ENCODE assay signal across 11 cellular contexts in genomic region chr11:89675383-89675782, GRCh38. TPM values are rescaled to one million over a fixed set of nuclear protein-coding genes. Genes with fewer than 3 reads are reported as not detected.
DNase-seq lines count a peak whose midpoint lies in the region; ATAC-seq and TF ChIP-seq lines count a peak whose summit lies in the region.
"Not testable (repeated sequence)": the region's sequence is repeated elsewhere in the genome, so short reads cannot be mapped to it uniquely, and the experiment has no call there.
"Had no signal": no experiment of that assay in that cellular context is flagged by ENCODE, and none has a peak within 500 bp of the region (broad histone marks: within the 10 kb centered on the region; RNA-seq: fewer than 3 reads in every experiment).

No MANE protein-coding gene starts in this region.

- not testable (repeated sequence) for ATAC-seq in HCT116, foreskin keratinocyte

- not testable (repeated sequence) for H3K4me1 Mint-ChIP-seq in MCF 10A (ENCODE audit: insufficient read depth, unreplicated experiment); type B pancreatic cell (ENCODE audit: unreplicated experiment)

- H3K9me3 Mint-ChIP-seq in MCF 10A (ENCODE audit: unreplicated experiment); type B pancreatic cell: not testable (repeated sequence)

- not testable (repeated sequence) for H2AFZ ChIP-seq in HCT116 (ENCODE audit: low read depth, low read length, poor library complexity, severe bottlenecking)

- TF ChIP-seq CTCF in BE2C (IDR thresholded peaks at IDR 0.05; ENCODE audit: low read depth, low read length) (peak; percentile 25; the same call in 1 of the 2 replicates), HCT116 (IDR thresholded peaks at IDR 0.05 in 2 of 3, conservative IDR thresholded peaks at IDR 0.05 in 1 of 3; ENCODE audit: borderline replicate concordance in 1 of 3, insufficient read depth in 1 of 3, low read depth in 2 of 3, low read length in 2 of 3) (peak; percentile 11 to 28 (median 18); a peak in 3 of 6 replicates), MCF 10A (IDR thresholded peaks at IDR 0.05; ENCODE audit: unreplicated experiment) (peak; percentile 39), foreskin keratinocyte (conservative IDR thresholded peaks at IDR 0.05) (peak; percentile 52), type B pancreatic cell (conservative IDR thresholded peaks at IDR 0.05) (peak; percentile 65)

- TF ChIP-seq POLR2A in HCT116 (IDR thresholded peaks at IDR 0.05; ENCODE audit: borderline replicate concordance, extremely low read depth, insufficient read depth, insufficient read length), result not testable (repeated sequence)

- not testable (repeated sequence) for H3K27me3 ChIP-seq in BE2C; HCT116 (ENCODE audit: insufficient read depth, low read length); foreskin keratinocyte

- CTCF ChIA-PET in HCT116 (lab: Charles Lee), result interaction anchor here (0.7 kb wide), 1 partner anchor 51 kb away, joined by 3 read pairs; no protein-coding TSS in a partner anchor
- CTCF ChIA-PET in MCF 10A (lab: Yijun Ruan, JAX), result interaction anchor here (0.5 kb wide), 1 partner anchor 439 kb away, joined by 3 read pairs; no protein-coding TSS in a partner anchor

- not testable (repeated sequence) for H3K4me3 Mint-ChIP-seq in MCF 10A (ENCODE audit: unreplicated experiment); type B pancreatic cell

- H4K20me1 ChIP-seq in HCT116 (ENCODE audit: insufficient read depth), result not testable (repeated sequence)

- RAD21 ChIA-PET in HCT116 (lab: Charles Lee; ENCODE audit: low non-redundant PET in 1 of 2, low total read pairs in 2 of 2, uncharacterized antibody in 2 of 2, unreplicated experiment in 2 of 2), result not testable (repeated sequence)

- H3K79me2 ChIP-seq in HCT116 (ENCODE audit: insufficient read depth, low read length), result not testable (repeated sequence)

- not testable (repeated sequence) for H3K36me3 Mint-ChIP-seq in MCF 10A (ENCODE audit: insufficient read depth, unreplicated experiment); type B pancreatic cell

- H3K4me2 ChIP-seq in HCT116 (ENCODE audit: low read length), result not testable (repeated sequence)

- H3K27me3 Mint-ChIP-seq in MCF 10A (ENCODE audit: insufficient read depth, unreplicated experiment), result peaks cover 75% of the 10 kb centered on the region
- H3K27me3 Mint-ChIP-seq in type B pancreatic cell, result not testable (repeated sequence)

- not testable (repeated sequence) for H3K4me1 ChIP-seq in BE2C; HCT116 (ENCODE audit: control insufficient read depth in 1 of 2, insufficient read depth in 2 of 2, low read length in 2 of 2); foreskin keratinocyte

- not testable (repeated sequence) for H3K9ac ChIP-seq in HCT116 (ENCODE audit: low read length)

- POLR2A ChIA-PET in HCT116 (lab: Charles Lee); MCF 10A (lab: Yijun Ruan, JAX): not testable (repeated sequence)

- not testable (repeated sequence) for H3K27ac ChIP-seq in HCT116 (ENCODE audit: low read depth, low read length); foreskin keratinocyte

- not testable (repeated sequence) for H3K4me3 ChIP-seq in BE2C (ENCODE audit: low read depth, low read length); HCT116 (replicated peaks in 1 of 2; ENCODE audit: low read depth in 1 of 2, low read length in 2 of 2)

- H3K27ac Mint-ChIP-seq in MCF 10A (ENCODE audit: low read depth, unreplicated experiment); type B pancreatic cell: not testable (repeated sequence)

- not testable (repeated sequence) for DNase-seq in BE2C; HCT116 (ENCODE audit: low read depth, low spot score); MCF 10A (ENCODE audit: unreplicated experiment); type B pancreatic cell (ENCODE audit: extremely low spot score, unreplicated experiment)
- DNase-seq in NCI-H146 (lab: John Stamatoyannopoulos, UW), result peak; percentile 4
- peak; percentile 62 for DNase-seq in SK-N-DZ (ENCODE audit: low spot score)
- DNase-seq in foreskin keratinocyte, result peak in 1 of 2 donors; percentile 0
- peak; percentile 39 for DNase-seq in midbrain (lab: John Stamatoyannopoulos, UW)

- not testable (repeated sequence) for BruUV-seq in HCT116 (replicated peaks; lab: Mats Ljungman, UMichigan); MCF 10A (replicated peaks; lab: Mats Ljungman, UMichigan)

- H3K36me3 ChIP-seq in BE2C; HCT116 (ENCODE audit: control insufficient read depth in 1 of 2, insufficient read depth in 2 of 2, low read length in 2 of 2): not testable (repeated sequence)

- intact Hi-C loops in HCT116 (cut with micrococcal nuclease), result loop anchor here (5.0 kb wide), 1 partner anchor 437 kb away; no protein-coding TSS in a partner anchor
- intact Hi-C loops in MCF 10A (cut with micrococcal nuclease), result loop anchor here (5.0 kb wide), 1 partner anchor 437 kb away; no protein-coding TSS in a partner anchor

- H3K9me3 ChIP-seq in BE2C; HCT116 (ENCODE audit: control insufficient read depth in 1 of 2, insufficient read depth in 1 of 2, low read depth in 1 of 2, low read length in 2 of 2): not testable (repeated sequence)

- H3K9me2 ChIP-seq in HCT116 (ENCODE audit: insufficient read depth), result not testable (repeated sequence)

- TF ChIP-seq RAD21 in HCT116 (IDR thresholded peaks at IDR 0.05; ENCODE audit: low read depth), result peak; percentile 43

RNA-seq across cellular contexts. Expression of gene TRIM77, which starts 34.7 kb away (rescaled TPM):
- not detected for polyA plus RNA-seq in BE2C (2012; ENCODE audit: insufficient read depth, insufficient read length, low read depth)
- total RNA-seq in HCT116 (2021; ENCODE audit: unreplicated experiment), result not detected
- polyA plus RNA-seq in HCT116 (2012), result not detected in 2 replicates
- not detected in 2 replicates for polyA plus RNA-seq in SK-N-DZ (2014; cell fraction: cytosol; rRNA removed)
- polyA plus RNA-seq in SK-N-DZ (2014; cell fraction: nucleus; rRNA removed), result not detected in 2 replicates
- not detected in 2 replicates for total RNA-seq in MCF 10A (2022)
- total RNA-seq in foreskin keratinocyte, result not detected in 2 replicates
- not detected in 2 replicates for polyA plus RNA-seq in foreskin keratinocyte
- total RNA-seq in type B pancreatic cell (ENCODE audit: low replicate concordance), result not detected in 2 replicates
- total RNA-seq: esophagus mucosa, mesenteric fat pad, ureter had no signal
